Comparison of ENCODE assay signal across 8 cellular contexts in genomic region chr10:93566435-93567276, GRCh38. TPM values are rescaled to one million over a fixed set of nuclear protein-coding genes. Genes with fewer than 3 reads are reported as not detected.
DNase-seq lines count a peak whose midpoint lies in the region; ATAC-seq and TF ChIP-seq lines count a peak whose summit lies in the region.

Gene FFAR4, plus strand, starts transcription at chr10:93566665. Its CDS starts 56 bp downstream, at chr10:93566721.

- H3K27me3 ChIP-seq in lung (ENCODE audit: control insufficient read depth, insufficient read depth) = peaks cover 7% of the 10 kb centered on the region
- peaks cover 0 to 49% of the 10 kb centered on the region in 2 donors for H3K27me3 ChIP-seq in tibial artery

- H3K36me3 ChIP-seq in lung (ENCODE audit: control insufficient read depth in 2 of 2, insufficient read depth in 2 of 2, low read length in 2 of 2) = no peaks in the 10 kb centered on the region
- H3K36me3 ChIP-seq in tibial artery = no peaks in the 10 kb centered on the region

- 2% methylated on average over 75 to 85 of the region's 85 CpGs for WGBS in lung, 2 donors

- ATAC-seq in lung (ENCODE audit: insufficient read depth, low FRiP score) = peak; percentile 48
- no peak for ATAC-seq in HG03196 (IDR thresholded peaks at IDR 0.05; ENCODE audit: unreplicated experiment)
- no peak for ATAC-seq in GM21576 (IDR thresholded peaks at IDR 0.05; ENCODE audit: unreplicated experiment)
- ATAC-seq in GM21825 (IDR thresholded peaks at IDR 0.05; ENCODE audit: unreplicated experiment) = no peak

- H3K9me3 ChIP-seq in lung (ENCODE audit: control insufficient read depth in 2 of 2, insufficient read depth in 1 of 2, low read length in 1 of 2) = no peaks in the 10 kb centered on the region
- H3K9me3 ChIP-seq in tibial artery = no peaks in the 10 kb centered on the region

- intact Hi-C loops in tibial artery (cut with DNase I; ENCODE audit: low total_unique reads) = no loop called here

- no peak within 1 kb of the TSS for H3K4me3 ChIP-seq in cardiac fibroblast (replicated peaks in 1 of 2; ENCODE audit: low read depth in 2 of 2, low read length in 2 of 2)
- peak within 1 kb of the TSS; percentile 6 for H3K4me3 ChIP-seq in lung
- peak within 1 kb of the TSS; percentile 24 to 43 for H3K4me3 ChIP-seq in tibial artery

- peaks cover 0 to 9% of the 10 kb centered on the region in 2 donors for H3K4me1 ChIP-seq in lung (ENCODE audit: control insufficient read depth in 2 of 2, insufficient read depth in 2 of 2, low read length in 2 of 2)
- H3K4me1 ChIP-seq in tibial artery = peaks cover 0 to 14% (median 12%) of the 10 kb centered on the region in 4 donors

- DNase-seq in NCI-H2029 (lab: John Stamatoyannopoulos, UW) (peak; percentile 34), NCI-H2029 treated with DMSO at 0.1 percent for 48 hours (lab: John Stamatoyannopoulos, UW) (no peak), cardiac fibroblast (ENCODE audit: low read depth in 2 of 2) (peak; percentile 3 to 14), lung (ENCODE audit: low spot score) (no peak), tibial artery (peak; percentile 43 to 74)

- H3K27ac ChIP-seq in lung (ENCODE audit: low read depth in 1 of 2, low read length in 1 of 2) (no peak within 1 kb of the TSS), tibial artery (no peak within 1 kb of the TSS)

- TF ChIP-seq CTCF in cardiac fibroblast (IDR thresholded peaks at IDR 0.05; ENCODE audit: low read depth, low read length) (no peak), lung (IDR thresholded peaks at IDR 0.05; ENCODE audit: control extremely low read depth, extremely low read depth) (no peak), tibial artery (IDR thresholded peaks at IDR 0.05) (no peak)

RNA-seq across cellular contexts. Expression of gene FFAR4, which starts in this region (rescaled TPM):
- total RNA-seq in lung = 1 to 10 TPM in 1 of 2 donors, under 1 TPM in 1; 0.06 to 4.7 TPM
- 1 to 10 TPM in 1 of 2 donors, under 1 TPM in 1; 0.29 to 2.5 TPM for polyA plus RNA-seq in lung

Comparison
In these comparisons a context has a peak if more than half of its experiments do, and no peak if none do; other contexts are left out.
1. DNase-seq: peak in NCI-H2029 (single experiment), cardiac fibroblast (2 of 2) and tibial artery (2 of 2); none in NCI-H2029 treated with DMSO at 0.1 percent for 48 hours (single experiment) and lung (single experiment).
2. H3K4me3 ChIP-seq: peak in lung (single experiment) and tibial artery (2 of 2); none in cardiac fibroblast (0 of 2).